Comparison of ENCODE assay signal across 1 cellular context in the genomic region with DNA sequence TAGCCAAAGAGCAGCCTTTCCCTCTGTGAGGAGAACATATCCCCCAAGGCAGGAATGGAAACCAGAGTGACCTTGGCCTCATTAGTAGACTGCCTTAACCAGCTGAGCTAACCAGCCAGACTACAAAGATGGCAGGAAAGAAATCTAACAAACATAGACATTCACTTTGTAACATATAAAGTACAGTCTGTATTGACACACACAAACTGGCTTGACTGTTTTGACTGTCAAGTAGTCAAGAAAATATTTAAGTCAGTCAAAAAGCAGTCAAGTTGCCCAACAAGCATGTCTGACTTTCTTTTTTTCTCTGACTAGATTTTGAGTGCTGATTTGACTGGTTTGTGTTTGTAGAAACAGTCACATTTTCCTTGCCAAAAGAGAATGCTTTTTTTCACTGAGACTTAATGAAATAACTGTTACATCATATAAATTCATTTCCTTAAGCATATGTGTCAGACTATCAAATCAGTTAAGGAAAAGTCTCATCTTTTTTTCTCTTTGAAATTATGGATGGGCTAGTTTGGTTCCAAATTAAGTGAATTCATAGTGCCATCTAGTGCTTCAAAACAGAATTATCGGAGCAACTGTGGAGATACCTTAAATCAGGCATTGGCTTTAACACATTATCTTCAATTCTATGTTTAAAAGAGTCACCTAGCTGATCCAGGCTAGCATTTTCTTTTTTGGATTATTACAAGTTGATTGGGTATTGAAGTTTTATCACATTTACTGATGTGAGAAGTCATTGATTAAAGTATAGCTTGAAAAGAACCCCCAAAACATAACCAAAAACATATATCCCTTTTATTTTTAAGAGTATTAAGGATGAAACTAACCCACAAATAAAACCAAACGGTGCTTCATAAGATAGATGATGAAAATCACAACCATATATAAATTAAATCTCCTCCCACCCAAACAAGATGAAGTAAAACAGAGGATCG.
TF ChIP-seq lines count a peak whose summit lies in the region.

No MANE protein-coding gene starts in this region.

TF ChIP-seq in WTC11, 78 proteins besides CTCF, POLR2A, EP300 and RAD21 (continued from another document):
- TF ChIP-seq, protein P1, sequence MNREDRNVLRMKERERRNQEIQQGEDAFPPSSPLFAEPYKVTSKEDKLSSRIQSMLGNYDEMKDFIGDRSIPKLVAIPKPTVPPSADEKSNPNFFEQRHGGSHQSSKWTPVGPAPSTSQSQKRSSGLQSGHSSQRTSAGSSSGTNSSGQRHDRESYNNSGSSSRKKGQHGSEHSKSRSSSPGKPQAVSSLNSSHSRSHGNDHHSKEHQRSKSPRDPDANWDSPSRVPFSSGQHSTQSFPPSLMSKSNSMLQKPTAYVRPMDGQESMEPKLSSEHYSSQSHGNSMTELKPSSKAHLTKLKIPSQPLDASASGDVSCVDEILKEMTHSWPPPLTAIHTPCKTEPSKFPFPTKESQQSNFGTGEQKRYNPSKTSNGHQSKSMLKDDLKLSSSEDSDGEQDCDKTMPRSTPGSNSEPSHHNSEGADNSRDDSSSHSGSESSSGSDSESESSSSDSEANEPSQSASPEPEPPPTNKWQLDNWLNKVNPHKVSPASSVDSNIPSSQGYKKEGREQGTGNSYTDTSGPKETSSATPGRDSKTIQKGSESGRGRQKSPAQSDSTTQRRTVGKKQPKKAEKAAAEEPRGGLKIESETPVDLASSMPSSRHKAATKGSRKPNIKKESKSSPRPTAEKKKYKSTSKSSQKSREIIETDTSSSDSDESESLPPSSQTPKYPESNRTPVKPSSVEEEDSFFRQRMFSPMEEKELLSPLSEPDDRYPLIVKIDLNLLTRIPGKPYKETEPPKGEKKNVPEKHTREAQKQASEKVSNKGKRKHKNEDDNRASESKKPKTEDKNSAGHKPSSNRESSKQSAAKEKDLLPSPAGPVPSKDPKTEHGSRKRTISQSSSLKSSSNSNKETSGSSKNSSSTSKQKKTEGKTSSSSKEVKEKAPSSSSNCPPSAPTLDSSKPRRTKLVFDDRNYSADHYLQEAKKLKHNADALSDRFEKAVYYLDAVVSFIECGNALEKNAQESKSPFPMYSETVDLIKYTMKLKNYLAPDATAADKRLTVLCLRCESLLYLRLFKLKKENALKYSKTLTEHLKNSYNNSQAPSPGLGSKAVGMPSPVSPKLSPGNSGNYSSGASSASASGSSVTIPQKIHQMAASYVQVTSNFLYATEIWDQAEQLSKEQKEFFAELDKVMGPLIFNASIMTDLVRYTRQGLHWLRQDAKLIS (CRISPR knock-in tag; IDR thresholded peaks at IDR 0.05; ENCODE audit: borderline replicate concordance) = no peak
- TF ChIP-seq, protein P2, sequence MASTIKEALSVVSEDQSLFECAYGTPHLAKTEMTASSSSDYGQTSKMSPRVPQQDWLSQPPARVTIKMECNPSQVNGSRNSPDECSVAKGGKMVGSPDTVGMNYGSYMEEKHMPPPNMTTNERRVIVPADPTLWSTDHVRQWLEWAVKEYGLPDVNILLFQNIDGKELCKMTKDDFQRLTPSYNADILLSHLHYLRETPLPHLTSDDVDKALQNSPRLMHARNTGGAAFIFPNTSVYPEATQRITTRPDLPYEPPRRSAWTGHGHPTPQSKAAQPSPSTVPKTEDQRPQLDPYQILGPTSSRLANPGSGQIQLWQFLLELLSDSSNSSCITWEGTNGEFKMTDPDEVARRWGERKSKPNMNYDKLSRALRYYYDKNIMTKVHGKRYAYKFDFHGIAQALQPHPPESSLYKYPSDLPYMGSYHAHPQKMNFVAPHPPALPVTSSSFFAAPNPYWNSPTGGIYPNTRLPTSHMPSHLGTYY (CRISPR knock-in tag; IDR thresholded peaks at IDR 0.05) = no peak
- TF ChIP-seq ZNF396 (CRISPR knock-in tag; IDR thresholded peaks at IDR 0.05; ENCODE audit: borderline replicate concordance) (no peak), NFATC4 (CRISPR knock-in tag; IDR thresholded peaks at IDR 0.05) (no peak), KAT7 (CRISPR knock-in tag; IDR thresholded peaks at IDR 0.05; ENCODE audit: borderline replicate concordance) (no peak), ESRRA (CRISPR knock-in tag; IDR thresholded peaks at IDR 0.05; ENCODE audit: borderline replicate concordance) (no peak), RELA (CRISPR knock-in tag; IDR thresholded peaks at IDR 0.05; ENCODE audit: borderline replicate concordance) (no peak), NFYB (CRISPR knock-in tag; conservative IDR thresholded peaks at IDR 0.05; ENCODE audit: low read depth) (no peak), TP53 (CRISPR knock-in tag; IDR thresholded peaks at IDR 0.05) (no peak)
- TF ChIP-seq, protein P3, sequence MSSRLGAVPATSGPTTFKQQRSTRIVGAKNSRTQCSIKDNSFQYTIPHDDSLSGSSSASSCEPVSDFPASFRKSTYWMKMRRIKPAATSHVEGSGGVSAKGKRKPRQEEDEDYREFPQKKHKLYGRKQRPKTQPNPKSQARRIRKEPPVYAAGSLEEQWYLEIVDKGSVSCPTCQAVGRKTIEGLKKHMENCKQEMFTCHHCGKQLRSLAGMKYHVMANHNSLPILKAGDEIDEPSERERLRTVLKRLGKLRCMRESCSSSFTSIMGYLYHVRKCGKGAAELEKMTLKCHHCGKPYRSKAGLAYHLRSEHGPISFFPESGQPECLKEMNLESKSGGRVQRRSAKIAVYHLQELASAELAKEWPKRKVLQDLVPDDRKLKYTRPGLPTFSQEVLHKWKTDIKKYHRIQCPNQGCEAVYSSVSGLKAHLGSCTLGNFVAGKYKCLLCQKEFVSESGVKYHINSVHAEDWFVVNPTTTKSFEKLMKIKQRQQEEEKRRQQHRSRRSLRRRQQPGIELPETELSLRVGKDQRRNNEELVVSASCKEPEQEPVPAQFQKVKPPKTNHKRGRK (CRISPR knock-in tag; IDR thresholded peaks at IDR 0.05; ENCODE audit: borderline replicate concordance) = no peak
- TF ChIP-seq, protein P4, sequence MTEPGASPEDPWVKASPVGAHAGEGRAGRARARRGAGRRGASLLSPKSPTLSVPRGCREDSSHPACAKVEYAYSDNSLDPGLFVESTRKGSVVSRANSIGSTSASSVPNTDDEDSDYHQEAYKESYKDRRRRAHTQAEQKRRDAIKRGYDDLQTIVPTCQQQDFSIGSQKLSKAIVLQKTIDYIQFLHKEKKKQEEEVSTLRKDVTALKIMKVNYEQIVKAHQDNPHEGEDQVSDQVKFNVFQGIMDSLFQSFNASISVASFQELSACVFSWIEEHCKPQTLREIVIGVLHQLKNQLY (CRISPR knock-in tag; IDR thresholded peaks at IDR 0.05) = no peak
TF ChIP-seq in WTC11: peak in this region for 0.
